ENCODE assay signal across 8 cellular contexts in the genomic region with DNA sequence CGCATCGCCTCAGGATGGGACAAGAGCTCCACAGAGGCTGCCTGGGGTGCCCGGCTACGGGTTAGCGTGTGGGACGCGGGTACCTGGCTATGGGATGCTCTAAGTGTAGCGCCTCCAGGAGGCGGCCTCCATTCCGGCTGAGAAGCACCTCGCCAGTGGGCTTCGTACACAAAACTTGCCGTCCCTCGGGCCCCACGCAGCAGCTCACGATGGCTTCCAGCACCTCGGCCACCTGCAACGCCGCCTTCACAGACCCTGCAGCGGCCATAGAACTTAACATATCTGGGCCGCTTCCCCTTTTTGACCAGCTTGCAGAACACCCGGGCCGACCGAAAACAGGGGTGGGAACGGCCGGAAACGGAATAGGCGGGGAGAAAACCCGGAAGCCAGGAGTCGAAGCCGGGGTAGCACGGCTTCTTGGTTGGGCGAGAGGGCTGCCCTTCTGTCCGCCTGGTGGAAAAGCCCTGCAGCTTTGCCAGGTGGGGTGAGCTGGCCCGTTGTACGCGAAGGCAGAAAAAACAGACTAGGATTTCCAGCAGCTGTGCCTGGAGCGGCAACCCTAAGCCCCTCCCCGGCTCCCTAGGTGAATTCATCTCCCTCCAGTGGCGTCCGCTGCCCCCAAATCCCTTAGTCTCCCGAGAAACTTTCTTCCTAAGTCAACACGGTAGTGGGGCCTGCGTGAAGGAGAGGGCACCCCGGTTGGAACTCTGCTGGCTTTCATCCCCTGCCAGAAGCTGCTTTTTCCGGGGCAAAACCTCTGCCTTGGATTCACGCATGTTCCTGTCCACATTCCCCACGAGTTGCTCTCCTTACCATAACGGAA. TPM values are rescaled to one million over a fixed set of nuclear protein-coding genes. Genes with fewer than 3 reads are reported as not detected.
A peak's percentile ranks its signal among the peaks of the same experiment; 100 is the strongest.
DNase-seq lines count a peak whose midpoint lies in the region; ATAC-seq and TF ChIP-seq lines count a peak whose summit lies in the region.

A gene (minus strand): TSS at position 337 of the 823 bp plus-strand sequence. CDS start 57 bp downstream, at position 280.

- no peaks in the 10 kb centered on the region for H3K27me3 ChIP-seq in left ventricle myocardium inferior (ENCODE audit: low read depth)
- H3K27me3 ChIP-seq in prostate gland (replicated peaks; ENCODE audit: insufficient read depth), result no peaks in the 10 kb centered on the region

- no peak for TF ChIP-seq POLR2A in prostate gland (IDR thresholded peaks at IDR 0.05)

- H3K9me3 ChIP-seq in left ventricle myocardium inferior (replicated peaks), result no peaks in the 10 kb centered on the region
- no peaks in the 10 kb centered on the region for H3K9me3 ChIP-seq in prostate gland

- H3K4me3 ChIP-seq in GM12875 (ENCODE audit: low read depth, low read length) (peak within 1 kb of the TSS; percentile 78), left ventricle myocardium inferior (peak within 1 kb of the TSS; percentile 86), prostate gland (peak within 1 kb of the TSS; percentile 59 to 69), urinary bladder (ENCODE audit: low read depth, low read length) (peak within 1 kb of the TSS; percentile 73)

- peak; percentile 21; the same call in 1 of the 2 replicates for TF ChIP-seq CTCF in GM12875 (IDR thresholded peaks at IDR 0.05; ENCODE audit: borderline replicate concordance, insufficient read depth, low read depth, low read length)
- peak; percentile 58 for TF ChIP-seq CTCF in left ventricle myocardium inferior (IDR thresholded peaks at IDR 0.05; ENCODE audit: borderline replicate concordance)
- TF ChIP-seq CTCF in prostate gland (IDR thresholded peaks at IDR 0.05), result peak in 3 of 4 experiments; percentile 34 to 51 (median 38)

- H3K4me1 ChIP-seq in left ventricle myocardium inferior (peaks cover 47% of the 10 kb centered on the region), prostate gland (replicated peaks) (peaks cover 5% of the 10 kb centered on the region), urinary bladder (ENCODE audit: insufficient read depth) (no peaks in the 10 kb centered on the region)

- H3K27ac ChIP-seq in left ventricle myocardium inferior (replicated peaks) (peak within 1 kb of the TSS; percentile 92), prostate gland (peak within 1 kb of the TSS; percentile 80 to 83), urinary bladder (ENCODE audit: low read depth) (peak within 1 kb of the TSS; percentile 80)

- under 1% methylated on average over 49 of the region's 49 CpGs for whole genome bisulfite sequencing in prostate gland
- WGBS in urinary bladder, result under 1% methylated on average over 49 of the region's 49 CpGs

- intact Hi-C loops in left ventricle myocardium inferior (cut with micrococcal nuclease) (loop anchor here (10.0 kb wide), 1 partner anchor 263 kb away; a partner anchor contains a TSS), prostate gland (cut with DNase I) (loop anchor here (2.0 to 10.0 kb wide), 8 partner anchors 91 to 953 kb away; a partner anchor contains a TSS)

- H3K36me3 ChIP-seq in left ventricle myocardium inferior, result no peaks in the 10 kb centered on the region
- H3K36me3 ChIP-seq in prostate gland, result no peaks in the 10 kb centered on the region
- no peaks in the 10 kb centered on the region for H3K36me3 ChIP-seq in urinary bladder (ENCODE audit: insufficient read depth)

- peak; percentile 89 to 96 (median 94) for DNase-seq in NCI-H1417 (lab: John Stamatoyannopoulos, UW)
- DNase-seq in T follicular helper cell (ENCODE audit: low read depth), result peak; percentile 75
- peak; percentile 56 for DNase-seq in amniotic stem cell (lab: John Stamatoyannopoulos, UW)
- peak; percentile 92 for DNase-seq in left ventricle myocardium inferior
- peak; percentile 89 for DNase-seq in prostate gland (ENCODE audit: low spot score)

- peak; percentile 98 for ATAC-seq in HG02763 (IDR thresholded peaks at IDR 0.05; ENCODE audit: unreplicated experiment)

RNA-seq across cellular contexts. Expression of the gene that starts here (rescaled TPM):
- 8.8 TPM for total RNA-seq in left ventricle myocardium inferior
- total RNA-seq in prostate gland, result 10 to 100 TPM; 11.6 to 11.9 TPM
- 32.8 TPM for total RNA-seq in urinary bladder
- 9.1 TPM for polyA plus RNA-seq in urinary bladder

Comparison
In these comparisons a context has a peak if more than half of its experiments do, and no peak if none do; other contexts are left out.
1. Peak in every context shown above with its lines: DNase-seq, ATAC-seq, H3K4me3 ChIP-seq and H3K27ac ChIP-seq.